Comparison of ENCODE assay signal across 30 cellular contexts in genomic region chrX:149114001-149114400, GRCh38.
"Had no signal": no experiment of that assay in that cellular context is flagged by ENCODE, and none has a peak within 500 bp of the region (broad histone marks: within the 10 kb centered on the region; RNA-seq: fewer than 3 reads in every experiment).

No MANE protein-coding gene starts in this region.

- H3K27ac ChIP-seq: adrenal gland, ascending aorta, cardiac muscle cell, VCaP had no signal

- H3K27me3 ChIP-seq: adrenal gland, ascending aorta, cardiac muscle cell had no signal

- H3K9me3 ChIP-seq: adrenal gland had no signal

- H3K36me3 ChIP-seq: adrenal gland, ascending aorta, cardiac muscle cell had no signal

- H3K4me3 ChIP-seq: adrenal gland, ascending aorta, cardiac muscle cell had no signal

- ATAC-seq: activated CD8-positive, alpha-beta T cell treated with anti-CD3 and anti-CD28 coated beads for 36 hours; activated naive CD4-positive, alpha-beta T cell treated with anti-CD3 and anti-CD28 coated beads, Interleukin-2, amount 50 U/mL, for 72 hours; activated T-cell treated with anti-CD3 and anti-CD28 coated beads, Interleukin-2, amount 50 U/mL, for 4 hours; activated T-cell treated with anti-CD3 and anti-CD28 coated beads, Interleukin-2, amount 50 U/mL, for 72 hours; activated T-helper 17 cell treated with anti-CD3 and anti-CD28 coated beads, Interleukin-2, amount 50 U/mL, for 72 hours; T-cell; T-helper 17 cell had no signal

- DNase-seq: activated B cell treated with CpG ODN at 0.5 μM for 24 hours; activated CD4-positive, alpha-beta memory T cell treated with anti-CD3 and anti-CD28 coated beads for 36 hours; activated CD4-positive, alpha-beta T cell treated with anti-CD3 and anti-CD28 coated beads for 4 hours; activated CD4-positive, alpha-beta T cell treated with anti-CD3 and anti-CD28 coated beads, Interleukin-2, amount 10 ng/mL, durations not matched to agents 24 days and 14 days; activated CD4-positive, alpha-beta T cell treated with anti-CD3 and anti-CD28 coated beads, Interleukin-2, amount 50 U/mL, for 1 hour; activated CD4-positive, alpha-beta T cell treated with anti-CD3 and anti-CD28 coated beads, Interleukin-2, amount 50 U/mL, for 4 hours; activated CD4-positive, CD25-positive, alpha-beta regulatory T cell treated with anti-CD3 and anti-CD28 coated beads, Interleukin-2, amount 50 U/mL, for 72 hours; activated CD8-positive, alpha-beta memory T cell treated with anti-CD3 and anti-CD28 coated beads, Interleukin-2, amount 50 U/mL, for 4 hours; activated CD8-positive, alpha-beta T cell treated with anti-CD3 and anti-CD28 coated beads for 36 hours; activated effector memory CD4-positive, alpha-beta T cell treated with anti-CD3 and anti-CD28 coated beads, Interleukin-2, amount 50 U/mL, for 16 hours; activated gamma-delta T cell treated with Interleukin-2 at 50 U/mL for 16 hours; activated naive CD4-positive, alpha-beta T cell; activated naive CD4-positive, alpha-beta T cell treated with anti-CD3 and anti-CD28 coated beads for 36 hours; activated naive CD4-positive, alpha-beta T cell treated with anti-CD3 and anti-CD28 coated beads, Interleukin-2, amount 50 U/mL, for 16 hours; activated naive CD8-positive, alpha-beta T cell treated with anti-CD3 and anti-CD28 coated beads for 36 hours; activated T-cell treated with anti-CD3 and anti-CD28 coated beads for 4 hours; activated T-cell treated with anti-CD3 and anti-CD28 coated beads, Interleukin-2, amount 50 U/mL, for 1 hour; activated T-cell treated with anti-CD3 and anti-CD28 coated beads, Interleukin-2, amount 50 U/mL, for 4 hours; activated T-cell treated with anti-CD3 and anti-CD28 coated beads, Interleukin-2, amount 50 U/mL, for 72 hours; adrenal gland; amniotic stem cell; cerebellar nuclear complex; T-cell; T-helper 17 cell; T1000 had no signal

- H3K4me1 ChIP-seq: adrenal gland, ascending aorta had no signal
